17 cellular contexts compared by ENCODE assay signal in genomic region chr3:47846186-47846879, GRCh38. TPM values are rescaled to one million over a fixed set of nuclear protein-coding genes. Genes with fewer than 3 reads are reported as not detected.
A peak's percentile ranks its signal among the peaks of the same experiment; 100 is the strongest.
DNase-seq lines count a peak whose midpoint lies in the region; ATAC-seq, FAIRE-seq and TF ChIP-seq lines count a peak whose summit lies in the region.
"Had no signal": no experiment of that assay in that cellular context is flagged by ENCODE, and none has a peak within 500 bp of the region (broad histone marks: within the 10 kb centered on the region; RNA-seq: fewer than 3 reads in every experiment).

No MANE protein-coding gene starts in this region.

- FAIRE-seq in HepG2 (lab: Jason Lieb, UNC) (no peak), K562 (lab: Jason Lieb, UNC) (no peak)
- FAIRE-seq: GM12892, GM19239 had no signal

- H3K4me1 Mint-ChIP-seq in endodermal cell, result peaks cover 27% of the 10 kb centered on the region
- H3K4me1 Mint-ChIP-seq in neural progenitor cell, result peaks cover under 1% of the 10 kb centered on the region
- H3K4me1 Mint-ChIP-seq: CD4-positive, CD25-positive, alpha-beta regulatory T cell had no signal

- H3K4me3 Mint-ChIP-seq in endodermal cell (no peak overlapping the region), neural progenitor cell (no peak overlapping the region)
- H3K4me3 Mint-ChIP-seq: CD4-positive, CD25-positive, alpha-beta regulatory T cell had no signal

- in situ Hi-C loops in HepG2 (cut with HindIII; ENCODE audit: extremely low pct_ligation_motif_present, low pct_unique_long_range_greater_than_20kb), result loop anchor here (10.0 kb wide), 1 partner anchor 308 kb away; no protein-coding TSS in a partner anchor
- in situ Hi-C loops in K562 (cut with MboI), result loop anchor here (25.0 kb wide), 1 partner anchor 1391 kb away; no protein-coding TSS in a partner anchor
- in situ Hi-C loops in gastrocnemius medialis (cut with MboI; ENCODE audit: low sequenced_read_pairs in 4 of 4), result no loop called here

- WGBS in HepG2 (ENCODE audit: low lambda C conversion rate), result 100% methylated on average over 7 of the region's 37 CpGs
- 89% methylated on average over 4 of the region's 37 CpGs for WGBS in right lobe of liver (ENCODE audit: insufficient coverage, low coverage, low lambda C conversion rate, missing lambda C conversion rate)
- 94% methylated on average over 37 of the region's 37 CpGs for WGBS in K562 (ENCODE audit: insufficient coverage, low coverage, missing lambda C conversion rate)
- 96% methylated on average over 29 to 37 of the region's 37 CpGs for WGBS in endodermal cell (ENCODE audit: insufficient coverage in 1 of 2, insufficient read length in 1 of 2), 2 experiments

- no peak overlapping the region for H3K27ac ChIP-seq in HepG2 (ENCODE audit: extremely low read length, insufficient read depth, low read length)
- H3K27ac ChIP-seq in right lobe of liver, result no peak overlapping the region
- H3K27ac ChIP-seq in K562 (ENCODE audit: extremely low read depth, low read depth, low read length), result no peak overlapping the region
- H3K27ac ChIP-seq in gastrocnemius medialis, result peak overlapping the region in 3 of 4 donors; percentile 24 to 90 (median 33)
- H3K27ac ChIP-seq in endodermal cell (ENCODE audit: low read depth, low read length), result no peak overlapping the region
- no peak overlapping the region for H3K27ac ChIP-seq in neural progenitor cell
- H3K27ac ChIP-seq: BLaER1 treated with 17β-estradiol and CSF1 and Interleukin-3, amounts not matched to agents 10 nM and 100 nM had no signal

- H3K9ac ChIP-seq in HepG2 (ENCODE audit: insufficient read depth, low read depth, low read length) (no peak overlapping the region), K562 (ENCODE audit: insufficient read depth in 1 of 2, low read depth in 2 of 2, low read length in 2 of 2) (no peak overlapping the region; a peak in 1 of 4 replicates), endodermal cell (ENCODE audit: extremely low read depth, low read length, poor library complexity, severe bottlenecking) (no peak overlapping the region), neural progenitor cell (no peak overlapping the region)
- H3K9ac ChIP-seq: BLaER1 treated with 17β-estradiol and CSF1 and Interleukin-3, amounts not matched to agents 10 nM and 100 nM had no signal

- H3K4me3 ChIP-seq in HepG2 (replicated peaks in 1 of 3; ENCODE audit: insufficient read depth in 1 of 3, low read depth in 2 of 3, low read length in 3 of 3), result no peak overlapping the region
- no peak overlapping the region for H3K4me3 ChIP-seq in right lobe of liver
- H3K4me3 ChIP-seq in K562, result no peak overlapping the region
- H3K4me3 ChIP-seq in gastrocnemius medialis, result no peak overlapping the region
- H3K4me3 ChIP-seq in endodermal cell (ENCODE audit: low read length), result no peak overlapping the region
- H3K4me3 ChIP-seq in neural progenitor cell, result no peak overlapping the region
- H3K4me3 ChIP-seq: BLaER1 treated with 17β-estradiol and CSF1 and Interleukin-3, amounts not matched to agents 10 nM and 100 nM had no signal

- H3K4me1 ChIP-seq in HepG2 (ENCODE audit: insufficient read depth, low read length), result no peaks in the 10 kb centered on the region
- no peaks in the 10 kb centered on the region for H3K4me1 ChIP-seq in right lobe of liver
- peaks cover 0 to 22% of the 10 kb centered on the region in 2 experiments; a peak in 1 of 5 replicates for H3K4me1 ChIP-seq in K562 (replicated peaks in 1 of 2; ENCODE audit: control insufficient read depth in 2 of 2, insufficient read depth in 2 of 2, low read length in 2 of 2)
- no peaks in the 10 kb centered on the region for H3K4me1 ChIP-seq in gastrocnemius medialis
- peaks cover 13% of the 10 kb centered on the region for H3K4me1 ChIP-seq in endodermal cell (ENCODE audit: control insufficient read depth, insufficient read depth, low read length)
- no peaks in the 10 kb centered on the region for H3K4me1 ChIP-seq in neural progenitor cell

- POLR2A ChIA-PET in HepG2 (lab: Yijun Ruan, JAX), result no interaction called here
- POLR2A ChIA-PET in K562 (lab: Yijun Ruan, JAX), result interaction anchor here (0.8 to 3.8 kb wide), 2 partner anchors 8 to 21 kb away, joined by 3 to 18 read pairs; no protein-coding TSS in a partner anchor

- TF ChIP-seq RAD21 in HepG2 (CRISPR knock-in tag; IDR thresholded peaks at IDR 0.05) (no peak), K562 (CRISPR knock-in tag; conservative IDR thresholded peaks at IDR 0.05 in 1 of 2, IDR thresholded peaks at IDR 0.05 in 1 of 2) (no peak)

- CTCF ChIA-PET in HepG2 (lab: Yijun Ruan, JAX; ENCODE audit: low intra/inter-chr PET ratio, low total read pairs), result no interaction called here
- CTCF ChIA-PET in K562 (lab: Yijun Ruan, JAX; ENCODE audit: low intra/inter-chr PET ratio), result no interaction called here

- ATAC-seq in HepG2 (no peak), right lobe of liver (no peak), K562 (no peak), gastrocnemius medialis (no peak)

- H4K20me1 ChIP-seq in HepG2 (ENCODE audit: insufficient read depth, low read length) (no peaks in the 10 kb centered on the region), K562 (replicated peaks; ENCODE audit: control insufficient read depth, insufficient read depth, low read length) (peaks cover 16% of the 10 kb centered on the region), neural progenitor cell (ENCODE audit: low read depth) (peaks cover 15% of the 10 kb centered on the region)

- TF ChIP-seq CTCF in HepG2 (CRISPR knock-in tag; IDR thresholded peaks at IDR 0.05) (no peak), right lobe of liver (IDR thresholded peaks at IDR 0.05) (no peak), K562 (IDR thresholded peaks at IDR 0.05 in 2 of 3, conservative IDR thresholded peaks at IDR 0.05 in 1 of 3; ENCODE audit: insufficient read depth in 2 of 3, low read depth in 1 of 3, low read length in 3 of 3) (no peak), gastrocnemius medialis (IDR thresholded peaks at IDR 0.05 in 4 of 5, conservative IDR thresholded peaks at IDR 0.05 in 1 of 5) (no peak), endodermal cell (conservative IDR thresholded peaks at IDR 0.05) (no peak), neural progenitor cell (IDR thresholded peaks at IDR 0.05) (no peak)

- no peak; a peak in 1 of 4 replicates for TF ChIP-seq POLR2A in HepG2 (IDR thresholded peaks at IDR 0.05; ENCODE audit: insufficient read depth in 1 of 2, low read depth in 2 of 2, low read length in 2 of 2)
- TF ChIP-seq POLR2A in right lobe of liver (IDR thresholded peaks at IDR 0.05), result no peak
- peak; percentile 53; the same call in 1 of the 2 replicates for TF ChIP-seq POLR2A in K562 (conservative IDR thresholded peaks at IDR 0.05)
- TF ChIP-seq POLR2A in gastrocnemius medialis (IDR thresholded peaks at IDR 0.05), result no peak

- H3K27me3 Mint-ChIP-seq in endodermal cell (ENCODE audit: insufficient read depth) (no peaks in the 10 kb centered on the region), neural progenitor cell (ENCODE audit: insufficient read depth, low read depth) (peaks cover 10% of the 10 kb centered on the region)
- H3K27me3 Mint-ChIP-seq: CD4-positive, CD25-positive, alpha-beta regulatory T cell had no signal

- peaks cover 24% of the 10 kb centered on the region for H3F3A ChIP-seq in neural progenitor cell (ENCODE audit: low read depth)

- H3K27ac Mint-ChIP-seq in endodermal cell (no peak overlapping the region), neural progenitor cell (no peak overlapping the region)

- H3K9me3 Mint-ChIP-seq in endodermal cell (no peaks in the 10 kb centered on the region), neural progenitor cell (no peaks in the 10 kb centered on the region)
- H3K9me3 Mint-ChIP-seq: CD4-positive, CD25-positive, alpha-beta regulatory T cell had no signal

- H3K27me3 ChIP-seq in HepG2 (ENCODE audit: control insufficient read depth in 1 of 2, insufficient read depth in 2 of 2, low read length in 2 of 2), result no peaks in the 10 kb centered on the region
- H3K27me3 ChIP-seq in right lobe of liver, result no peaks in the 10 kb centered on the region
- H3K27me3 ChIP-seq in K562 (ENCODE audit: control insufficient read depth in 2 of 2, insufficient read depth in 2 of 2, low read length in 2 of 2), result no peaks in the 10 kb centered on the region
- no peaks in the 10 kb centered on the region for H3K27me3 ChIP-seq in gastrocnemius medialis
- H3K27me3 ChIP-seq in endodermal cell (ENCODE audit: control insufficient read depth, insufficient read depth, low read length, poor library complexity, severe bottlenecking), result no peaks in the 10 kb centered on the region
- no peaks in the 10 kb centered on the region for H3K27me3 ChIP-seq in neural progenitor cell
- H3K27me3 ChIP-seq: BLaER1 treated with 17β-estradiol and CSF1 and Interleukin-3, amounts not matched to agents 10 nM and 100 nM had no signal

- no peak for TF ChIP-seq EP300 in HepG2 (IDR thresholded peaks at IDR 0.05; ENCODE audit: low read depth in 2 of 2, low read length in 2 of 2)
- no peak for TF ChIP-seq EP300 in HepG2 (CRISPR knock-in tag; IDR thresholded peaks at IDR 0.05; ENCODE audit: borderline replicate concordance)
- no peak for TF ChIP-seq EP300 in K562 (IDR thresholded peaks at IDR 0.05; ENCODE audit: low read length)

- no TSS peak for BruUV-seq in HepG2 (replicated peaks; lab: Mats Ljungman, UMichigan)
- TSS peak; percentile 2 for BruUV-seq in K562 (replicated peaks; lab: Mats Ljungman, UMichigan)

- no peak overlapping the region for H2AFZ ChIP-seq in HepG2 (ENCODE audit: low read length)
- H2AFZ ChIP-seq in K562 (ENCODE audit: low read depth, low read length), result no peak overlapping the region
- no peak overlapping the region for H2AFZ ChIP-seq in neural progenitor cell (replicated peaks)

- DNase-seq in HepG2 (ENCODE audit: low spot score) (no peak), right lobe of liver (no peak), K562 (ENCODE audit: extremely low read depth in 1 of 4, low spot score in 3 of 4) (peak in 1 of 4 experiments; percentile 25), gastrocnemius medialis (no peak), endodermal cell (no peak), AML-193 (lab: John Stamatoyannopoulos, UW) (no peak), neural progenitor cell (ENCODE audit: low spot score) (no peak)
- DNase-seq: 8988T; CD4-positive, CD25-positive, alpha-beta regulatory T cell; DMS 273 treated with DMSO at 0.1 percent for 48 hours; GOT3; HCEC 1CT; IMR-90; KG1 had no signal

- H3K36me3 ChIP-seq in HepG2 (replicated peaks in 1 of 2; ENCODE audit: control insufficient read depth in 1 of 2, insufficient read depth in 2 of 2, low read length in 2 of 2) (peaks cover 56 to 98% of the 10 kb centered on the region in 2 experiments), right lobe of liver (peaks cover 0 to 85% (median 43%) of the 10 kb centered on the region in 4 donors), K562 (ENCODE audit: control insufficient read depth, insufficient read depth, low read length) (peaks cover 100% of the 10 kb centered on the region), gastrocnemius medialis (peaks cover 0 to 89% of the 10 kb centered on the region in 2 donors), endodermal cell (ENCODE audit: control insufficient read depth, insufficient read depth, low read length) (peaks cover 96% of the 10 kb centered on the region), neural progenitor cell (no peaks in the 10 kb centered on the region)

- H3K79me2 ChIP-seq in HepG2 (ENCODE audit: insufficient read depth, low read length) (no peaks in the 10 kb centered on the region), K562 (ENCODE audit: control insufficient read depth, insufficient read depth, low read length) (no peaks in the 10 kb centered on the region; the same call in 2 of the 3 replicates), neural progenitor cell (ENCODE audit: low read depth) (no peaks in the 10 kb centered on the region)

- H3K4me2 ChIP-seq in HepG2 (ENCODE audit: low read depth, low read length), result no peak overlapping the region
- no peak overlapping the region for H3K4me2 ChIP-seq in K562 (ENCODE audit: insufficient read depth, low read length)
- no peak overlapping the region for H3K4me2 ChIP-seq in neural progenitor cell
- H3K4me2 ChIP-seq: BLaER1 treated with 17β-estradiol and CSF1 and Interleukin-3, amounts not matched to agents 10 nM and 100 nM had no signal

- intact Hi-C loops in HepG2 (cut with micrococcal nuclease; ENCODE audit: unreplicated experiment), result no loop called here
- intact Hi-C loops in right lobe of liver (cut with DNase I), result loop anchor here (10.0 kb wide), 2 partner anchors 148 to 308 kb away; no protein-coding TSS in a partner anchor
- intact Hi-C loops in K562 (cut with micrococcal nuclease), result no loop called here
- intact Hi-C loops in gastrocnemius medialis (cut with DNase I; ENCODE audit: low total_unique reads), result no loop called here

- H3K36me3 Mint-ChIP-seq in endodermal cell (ENCODE audit: low read depth) (peaks cover 81% of the 10 kb centered on the region), neural progenitor cell (peaks cover 41% of the 10 kb centered on the region)

- no peaks in the 10 kb centered on the region for H3K9me1 ChIP-seq in K562 (ENCODE audit: control insufficient read depth, insufficient read depth, low read length)

- H3K9me3 ChIP-seq in HepG2 (ENCODE audit: low read length) (no peaks in the 10 kb centered on the region), right lobe of liver (no peaks in the 10 kb centered on the region), K562 (replicated peaks; ENCODE audit: control insufficient read depth, insufficient read depth, low read depth, low read length) (no peaks in the 10 kb centered on the region), gastrocnemius medialis (no peaks in the 10 kb centered on the region), endodermal cell (ENCODE audit: control insufficient read depth, low read length) (no peaks in the 10 kb centered on the region), neural progenitor cell (ENCODE audit: low read depth) (no peaks in the 10 kb centered on the region)
- H3K9me3 ChIP-seq: BLaER1 treated with 17β-estradiol and CSF1 and Interleukin-3, amounts not matched to agents 10 nM and 100 nM had no signal

RNA-seq across cellular contexts. Expression of gene DHX30, which starts 43.4 kb away (rescaled TPM):
- total RNA-seq in HepG2 (2016; rRNA removed; fragmentation: Illumina TruSeq; extraction: Trizol) (45.6 and 59.4 TPM in 2 replicates), right lobe of liver (10 to 100 TPM; 20.1 to 40.9 (median 28.7) TPM), K562 (2014; rRNA removed) (144 and 154 TPM in 2 replicates), K562 (2014; rRNA removed; fragmentation: Illumina TruSeq; extraction: Trizol) (48.8 and 53.4 TPM in 2 replicates), K562 (2015; rRNA removed; fragmentation: Illumina TruSeq; extraction: Trizol) (79.0 and 82.5 TPM in 2 replicates), K562 (2021) (155 and 158 TPM in 2 replicates), gastrocnemius medialis (10 to 100 TPM; 45.7 to 91.1 (median 67.9) TPM), endodermal cell (100 to 1,000 TPM; 104 to 113 TPM), neural progenitor cell (ENCODE audit: low replicate concordance) (70.9 and 116 TPM in 2 replicates)
- total RNA-seq in HepG2 (2016; cell fraction: cytosol; rRNA removed; fragmentation: Illumina TruSeq; extraction: Trizol; ENCODE audit: low read depth), result 13.6 and 17.0 TPM in 2 replicates
- total RNA-seq in HepG2 (2016; cell fraction: insoluble cytoplasmic fraction; rRNA removed; fragmentation: Illumina TruSeq; extraction: Trizol), result 38.6 and 62.5 TPM in 2 replicates
- 22.4 and 24.3 TPM in 2 replicates for total RNA-seq in HepG2 (2016; cell fraction: membrane; rRNA removed; fragmentation: Illumina TruSeq; extraction: Trizol)
- total RNA-seq in HepG2 (2016; cell fraction: nucleus; rRNA removed; fragmentation: Illumina TruSeq; extraction: Trizol), result 62.9 and 74.7 TPM in 2 replicates
- polyA plus RNA-seq in HepG2 (2011; rRNA removed) (30.6 and 40.7 TPM in 2 replicates), K562 (2011; rRNA removed) (57.0 and 90.6 TPM in 2 replicates), K562 (2014; fragmentation: Illumina TruSeq; extraction: Trizol) (83.6 and 100 TPM in 2 replicates), K562 (2014; fragmentation: Nextera tagmentation; extraction: Ambion mirVana) (10 to 100 TPM; 12.3 to 14.2 TPM), K562 (2014; rRNA removed) (104 and 113 TPM in 2 replicates)
- polyA plus RNA-seq in HepG2 (2011; cell fraction: cytosol; rRNA removed), result 28.3 and 39.0 TPM in 2 replicates
- 163 and 197 TPM in 2 replicates for polyA plus RNA-seq in HepG2 (2011; cell fraction: nucleus; rRNA removed)
- polyA plus RNA-seq in HepG2 (2012), result 24.2 and 29.1 TPM in 2 replicates
- polyA plus RNA-seq in HepG2 (2016; cell fraction: cytosol; fragmentation: Illumina TruSeq; extraction: Trizol; ENCODE audit: low read depth), result 11.0 and 12.5 TPM in 2 replicates
- 25.7 and 33.1 TPM in 2 replicates for polyA plus RNA-seq in HepG2 (2016; cell fraction: insoluble cytoplasmic fraction; fragmentation: Illumina TruSeq; extraction: Trizol; ENCODE audit: low read depth)
- polyA plus RNA-seq in HepG2 (2016; cell fraction: membrane; fragmentation: Illumina TruSeq; extraction: Trizol; ENCODE audit: low read depth), result 9.0 and 9.5 TPM in 2 replicates
- 92.0 and 98.7 TPM in 2 replicates for polyA plus RNA-seq in HepG2 (2016; cell fraction: nucleus; fragmentation: Illumina TruSeq; extraction: Trizol; ENCODE audit: insufficient read depth, low read depth)
- polyA minus RNA-seq in HepG2 (2011; rRNA and poly(A)+ RNA removed; ENCODE audit: low replicate concordance), result 105 and 153 TPM in 2 replicates
- 32.0 and 32.5 TPM in 2 replicates for polyA minus RNA-seq in HepG2 (2011; cell fraction: cytosol; rRNA and poly(A)+ RNA removed)
- polyA minus RNA-seq in HepG2 (2011; cell fraction: nucleus; rRNA and poly(A)+ RNA removed), result 66.0 and 72.5 TPM in 2 replicates
- total RNA-seq in K562 (2011; cell fraction: chromatin; rRNA removed; ENCODE audit: low replicate concordance), result 284 and 628 TPM in 2 replicates
- total RNA-seq in K562 (2011; cell fraction: nucleolus; rRNA removed), result 355 and 369 TPM in 2 replicates
- 282 and 303 TPM in 2 replicates for total RNA-seq in K562 (2011; cell fraction: nucleoplasm; rRNA removed)
- 80.2 and 129 TPM in 2 replicates for polyA plus RNA-seq in K562 (2011; cell fraction: cytosol; rRNA removed)
- 352 and 482 TPM in 2 replicates for polyA plus RNA-seq in K562 (2011; cell fraction: nucleus; rRNA removed)
- 75.3 and 81.4 TPM in 2 replicates for polyA plus RNA-seq in K562 (2012)
- 69.4 and 94.1 TPM in 2 replicates for polyA minus RNA-seq in K562 (2011; rRNA and poly(A)+ RNA removed)
- polyA minus RNA-seq in K562 (2011; cell fraction: cytosol; rRNA and poly(A)+ RNA removed), result 87.7 and 97.7 TPM in 2 replicates
- 141 and 156 TPM in 2 replicates for polyA minus RNA-seq in K562 (2011; cell fraction: nucleus; rRNA and poly(A)+ RNA removed)
- 96.9 TPM for polyA plus RNA-seq in endodermal cell (2013, experiment 1 of 2)
- 86.5 TPM for polyA plus RNA-seq in endodermal cell (2013, experiment 2 of 2)

Comparison
In these comparisons a context has a peak if more than half of its experiments do, and no peak if none do; other contexts are left out.
1. intact Hi-C loops: an anchor here in right lobe of liver (10.0 kb wide); none called in HepG2, K562 and gastrocnemius medialis.
2. H3K27ac ChIP-seq: peak in gastrocnemius medialis (3 of 4); none in HepG2 (single experiment), right lobe of liver (0 of 3), K562 (single experiment), endodermal cell (single experiment) and neural progenitor cell (single experiment).
3. in situ Hi-C loops: an anchor here in HepG2 (10.0 kb wide) and K562 (25.0 kb wide); none called in gastrocnemius medialis.
4. Of the 241 proteins assayed by ChIP-seq in both HepG2 and K562: peak only in HepG2: RBFOX2; only in K562: POLR2A, POLR2AphosphoS2, RBM22 and ZBTB33; in both: POLR2G; in neither: 235.